1 cellular context compared by ENCODE assay signal in the genomic region with DNA sequence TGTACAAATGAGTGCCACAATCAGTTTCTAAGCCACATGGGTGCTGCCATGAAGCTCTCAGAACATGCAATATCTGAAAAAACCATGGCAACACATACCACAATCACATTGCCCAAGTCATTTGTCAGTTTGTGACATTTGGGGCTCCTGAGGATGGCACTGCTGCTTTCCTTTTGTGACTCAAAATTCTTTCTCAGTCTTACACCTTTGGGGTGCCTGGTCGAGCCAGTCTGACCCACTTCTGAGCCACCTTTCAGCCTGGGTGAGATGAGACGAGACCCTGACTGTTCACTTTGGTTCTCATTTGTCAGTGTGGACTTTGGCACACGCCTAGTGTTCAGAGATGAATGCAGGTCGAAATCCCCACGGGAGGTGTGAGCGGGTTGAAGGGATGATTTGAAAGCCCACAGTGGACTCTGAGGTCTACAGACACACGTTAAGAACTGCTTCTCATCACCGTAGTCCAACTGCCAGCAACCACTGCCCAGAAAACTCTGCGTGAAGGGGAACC.
TF ChIP-seq lines count a peak whose summit lies in the region.

No MANE protein-coding gene starts in this region.

TF ChIP-seq in IMR-90, 13 proteins besides CTCF, POLR2A, EP300 and RAD21:
- TF ChIP-seq SMC3 (IDR thresholded peaks at IDR 0.05; ENCODE audit: low read depth, low read length) (no peak), MAZ (IDR thresholded peaks at IDR 0.05; ENCODE audit: borderline replicate concordance, low read depth, low read length) (no peak), CEBPB (IDR thresholded peaks at IDR 0.05; ENCODE audit: low read depth, low read length) (no peak), MAFK (IDR thresholded peaks at IDR 0.05; ENCODE audit: low read depth, low read length) (no peak), BHLHE40 (IDR thresholded peaks at IDR 0.05; ENCODE audit: low read depth, low read length) (no peak), RFX5 (IDR thresholded peaks at IDR 0.05; ENCODE audit: low read depth, low read length) (no peak), CHD1 (IDR thresholded peaks at IDR 0.05; ENCODE audit: low read depth, low read length) (no peak), NFE2L2 (IDR thresholded peaks at IDR 0.05; ENCODE audit: low read depth, low read length) (no peak), FOS (IDR thresholded peaks at IDR 0.05; ENCODE audit: low read depth, low read length) (no peak), RCOR1 (IDR thresholded peaks at IDR 0.05; ENCODE audit: insufficient replicate concordance, low read length) (no peak)
- TF ChIP-seq, protein P1, sequence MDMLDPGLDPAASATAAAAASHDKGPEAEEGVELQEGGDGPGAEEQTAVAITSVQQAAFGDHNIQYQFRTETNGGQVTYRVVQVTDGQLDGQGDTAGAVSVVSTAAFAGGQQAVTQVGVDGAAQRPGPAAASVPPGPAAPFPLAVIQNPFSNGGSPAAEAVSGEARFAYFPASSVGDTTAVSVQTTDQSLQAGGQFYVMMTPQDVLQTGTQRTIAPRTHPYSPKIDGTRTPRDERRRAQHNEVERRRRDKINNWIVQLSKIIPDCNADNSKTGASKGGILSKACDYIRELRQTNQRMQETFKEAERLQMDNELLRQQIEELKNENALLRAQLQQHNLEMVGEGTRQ (IDR thresholded peaks at IDR 0.05; ENCODE audit: low read depth, low read length): no peak
- TF ChIP-seq, protein P2, sequence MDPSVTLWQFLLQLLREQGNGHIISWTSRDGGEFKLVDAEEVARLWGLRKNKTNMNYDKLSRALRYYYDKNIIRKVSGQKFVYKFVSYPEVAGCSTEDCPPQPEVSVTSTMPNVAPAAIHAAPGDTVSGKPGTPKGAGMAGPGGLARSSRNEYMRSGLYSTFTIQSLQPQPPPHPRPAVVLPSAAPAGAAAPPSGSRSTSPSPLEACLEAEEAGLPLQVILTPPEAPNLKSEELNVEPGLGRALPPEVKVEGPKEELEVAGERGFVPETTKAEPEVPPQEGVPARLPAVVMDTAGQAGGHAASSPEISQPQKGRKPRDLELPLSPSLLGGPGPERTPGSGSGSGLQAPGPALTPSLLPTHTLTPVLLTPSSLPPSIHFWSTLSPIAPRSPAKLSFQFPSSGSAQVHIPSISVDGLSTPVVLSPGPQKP (IDR thresholded peaks at IDR 0.05; ENCODE audit: borderline replicate concordance, low read depth, low read length): no peak
